Comparison of ENCODE assay signal across 11 cellular contexts in genomic region chr15:88896339-88897033, GRCh38. TPM values are rescaled to one million over a fixed set of nuclear protein-coding genes. Genes with fewer than 3 reads are reported as not detected.
DNase-seq lines count a peak whose midpoint lies in the region; ATAC-seq, FAIRE-seq and TF ChIP-seq lines count a peak whose summit lies in the region.
"Had no signal": no experiment of that assay in that cellular context is flagged by ENCODE, and none has a peak within 500 bp of the region (broad histone marks: within the 10 kb centered on the region; RNA-seq: fewer than 3 reads in every experiment).

No MANE protein-coding gene starts in this region.

- no peak for FAIRE-seq in GM19239 (lab: Jason Lieb, UNC)

- peaks cover 0 to 43% (median 9%) of the 10 kb centered on the region in 4 donors for H3K27me3 ChIP-seq in esophagus muscularis mucosa

- H3K9me3 ChIP-seq in esophagus muscularis mucosa = no peaks in the 10 kb centered on the region

- peak overlapping the region; percentile 61 for H3K4me3 Mint-ChIP-seq in T-helper 2 cell treated with Interferon-gamma antibody and Interleukin-4, amounts not matched to agents 5 μg/mL and 100 μg/mL, for 36 hours
- H3K4me3 Mint-ChIP-seq in immature natural killer cell = peak overlapping the region in 1 of 5 donors; percentile 33

- intact Hi-C loops in esophagus muscularis mucosa (cut with DNase I) = loop anchor here (5.0 kb wide), 1 partner anchor 274 kb away; the partner anchor contains the start of gene AEN

- ATAC-seq in HG03139 (IDR thresholded peaks at IDR 0.05; ENCODE audit: unreplicated experiment) = no peak

- peaks cover 17% of the 10 kb centered on the region for H3K4me1 Mint-ChIP-seq in T-helper 2 cell treated with Interferon-gamma antibody and Interleukin-4, amounts not matched to agents 5 μg/mL and 100 μg/mL, for 36 hours (ENCODE audit: low read depth)
- H3K4me1 Mint-ChIP-seq in immature natural killer cell = peaks cover 13% of the 10 kb centered on the region in 2 donors

- WGBS in esophagus muscularis mucosa = 59% methylated on average over 5 of the region's 8 CpGs

- TF ChIP-seq CTCF in RWPE1 (conservative IDR thresholded peaks at IDR 0.05; ENCODE audit: low read depth) (no peak), esophagus muscularis mucosa (IDR thresholded peaks at IDR 0.05) (no peak)

- CTCF ChIA-PET in RWPE1 (lab: Yijun Ruan, JAX) = interaction anchor here (0.6 to 1.4 kb wide), 3 partner anchors 25 to 423 kb away, joined by 3 to 4 read pairs (median 3); no protein-coding TSS in a partner anchor

- peaks cover 47 to 59% (median 51%) of the 10 kb centered on the region in 4 donors for H3K4me1 ChIP-seq in esophagus muscularis mucosa

- peaks cover 1% of the 10 kb centered on the region for H3K36me3 Mint-ChIP-seq in T-helper 2 cell treated with Interferon-gamma antibody and Interleukin-4, amounts not matched to agents 5 μg/mL and 100 μg/mL, for 36 hours (ENCODE audit: low read depth)
- peaks cover 0 to 8% (median 4%) of the 10 kb centered on the region in 3 donors for H3K36me3 Mint-ChIP-seq in immature natural killer cell
- H3K36me3 Mint-ChIP-seq: memory B cell had no signal

- TF ChIP-seq POLR2A in esophagus muscularis mucosa (IDR thresholded peaks at IDR 0.05; ENCODE audit: low read depth) = no peak

- POLR2A ChIA-PET in RWPE1 (lab: Yijun Ruan, JAX; ENCODE audit: low non-redundant PET) = no interaction called here

- no peaks in the 10 kb centered on the region for H3K9me3 Mint-ChIP-seq in T-helper 2 cell treated with Interferon-gamma antibody and Interleukin-4, amounts not matched to agents 5 μg/mL and 100 μg/mL, for 36 hours
- H3K9me3 Mint-ChIP-seq in immature natural killer cell = no peaks in the 10 kb centered on the region

- H3K4me3 ChIP-seq in esophagus muscularis mucosa (no peak overlapping the region), skin epidermis (no peak overlapping the region)

- no peak for DNase-seq in T-helper 2 cell treated with Interferon-gamma antibody and Interleukin-4, amounts not matched to agents 5 μg/mL and 100 μg/mL, for 36 hours (ENCODE audit: low spot score)
- DNase-seq in T-helper 2 cell (no peak), RWPE1 (ENCODE audit: low spot score) (no peak), esophagus muscularis mucosa (ENCODE audit: extremely low spot score) (no peak), GM19239 (ENCODE audit: insufficient read length, low spot score) (no peak), immature natural killer cell (no peak)
- DNase-seq: NCI-H2227 treated with DMSO at 0.1 percent for 48 hours had no signal

- H3K27ac ChIP-seq in RWPE1 (peak overlapping the region; percentile 67), esophagus muscularis mucosa (replicated peaks in 1 of 4) (peak overlapping the region; percentile 63 to 81 (median 74)), skin epidermis (peak overlapping the region in 11 of 21 experiments; percentile 18 to 73 (median 48))
- H3K27ac ChIP-seq: epithelial cell of prostate had no signal

- TF ChIP-seq EP300 in esophagus muscularis mucosa (IDR thresholded peaks at IDR 0.05) = no peak

- H3K36me3 ChIP-seq in esophagus muscularis mucosa = peaks cover 11 to 29% (median 24%) of the 10 kb centered on the region in 4 donors

- H3K27me3 Mint-ChIP-seq in T-helper 2 cell treated with Interferon-gamma antibody and Interleukin-4, amounts not matched to agents 5 μg/mL and 100 μg/mL, for 36 hours (ENCODE audit: low read depth) = peaks cover 2% of the 10 kb centered on the region
- peaks cover 7 to 12% (median 7%) of the 10 kb centered on the region in 3 donors for H3K27me3 Mint-ChIP-seq in immature natural killer cell (ENCODE audit: low read depth in 3 of 3)

- peak overlapping the region; percentile 68 for H3K27ac Mint-ChIP-seq in T-helper 2 cell treated with Interferon-gamma antibody and Interleukin-4, amounts not matched to agents 5 μg/mL and 100 μg/mL, for 36 hours
- H3K27ac Mint-ChIP-seq in immature natural killer cell = no peak overlapping the region

RNA-seq across cellular contexts. Expression of gene HAPLN3, which starts 1.1 kb away (rescaled TPM):
- 10 to 100 TPM in 2 of 4 donors, 1 to 10 TPM in 2; 5.0 to 13.4 (median 9.9) TPM for total RNA-seq in esophagus muscularis mucosa
- polyA plus RNA-seq in immature natural killer cell = 1 to 10 TPM; 3.4 to 7.8 (median 5.3) TPM

RNA-seq across cellular contexts. Expression of gene MFGE8, which starts 16.7 kb away (rescaled TPM):
- 100 to 1,000 TPM; 355 to 614 (median 564) TPM for total RNA-seq in esophagus muscularis mucosa
- polyA plus RNA-seq in immature natural killer cell = 1 to 10 TPM; 3.8 to 6.9 (median 4.4) TPM
